Comparison of ENCODE assay signal across 8 cellular contexts in genomic region chr15:69478259-69478687, GRCh38. TPM values are rescaled to one million over a fixed set of nuclear protein-coding genes. Genes with fewer than 3 reads are reported as not detected.
A peak's percentile ranks its signal among the peaks of the same experiment; 100 is the strongest.
DNase-seq lines count a peak whose midpoint lies in the region; TF ChIP-seq lines count a peak whose summit lies in the region.

No MANE protein-coding gene starts in this region.

- no peak for TF ChIP-seq EP300 in esophagus muscularis mucosa (IDR thresholded peaks at IDR 0.05)

- no peak overlapping the region for H3K27ac Mint-ChIP-seq in activated CD4-positive, alpha-beta T cell treated with anti-CD3 and anti-CD28 coated beads, Interleukin-2, amount 10 ng/mL, durations not matched to agents 7 days and 5 days
- no peak overlapping the region for H3K27ac Mint-ChIP-seq in nephron

- peaks cover 0 to 10% (median 3%) of the 10 kb centered on the region in 4 donors for H3K4me1 ChIP-seq in esophagus muscularis mucosa

- H3K9me3 Mint-ChIP-seq in activated CD4-positive, alpha-beta T cell treated with anti-CD3 and anti-CD28 coated beads, Interleukin-2, amount 10 ng/mL, durations not matched to agents 7 days and 5 days, result peaks cover 3% of the 10 kb centered on the region
- H3K9me3 Mint-ChIP-seq in nephron, result peaks cover 7% of the 10 kb centered on the region

- no peak for TF ChIP-seq POLR2A in esophagus muscularis mucosa (IDR thresholded peaks at IDR 0.05; ENCODE audit: low read depth)

- no peaks in the 10 kb centered on the region for H3K36me3 ChIP-seq in esophagus muscularis mucosa

- POLR2A ChIA-PET in activated CD4-positive, alpha-beta T cell treated with anti-CD3 and anti-CD28 coated beads, Interleukin-2, amount 10 ng/mL, durations not matched to agents 7 days and 5 days (lab: Charles Lee), result no interaction called here

- 37% methylated on average over 9 of the region's 12 CpGs for WGBS in esophagus muscularis mucosa

- intact Hi-C loops in esophagus muscularis mucosa (cut with DNase I), result loop anchor here (10.0 kb wide), 1 partner anchor 887 kb away; no protein-coding TSS in a partner anchor
- intact Hi-C loops in posterior vena cava (cut with DNase I), result loop anchor here in 1 of 2 donors (2.0 kb wide), 1 partner anchor 1011 kb away; no protein-coding TSS in a partner anchor

- DNase-seq in NCI-H2107 treated with DMSO at 0.1 percent for 48 hours (lab: John Stamatoyannopoulos, UW; ENCODE audit: unreplicated experiment) (peak; percentile 9), esophagus muscularis mucosa (ENCODE audit: extremely low spot score) (no peak), posterior vena cava (ENCODE audit: low spot score) (no peak), globus pallidus (ENCODE audit: low spot score) (no peak)
- peak; percentile 45 for DNase-seq in activated CD4-positive, alpha-beta T cell treated with anti-CD3 and anti-CD28 coated beads, Interleukin-2, amount 10 ng/mL, durations not matched to agents 7 days and 5 days

- peaks cover 1% of the 10 kb centered on the region for H3K36me3 Mint-ChIP-seq in activated CD4-positive, alpha-beta T cell treated with anti-CD3 and anti-CD28 coated beads, Interleukin-2, amount 10 ng/mL, durations not matched to agents 7 days and 5 days (ENCODE audit: low read depth)
- H3K36me3 Mint-ChIP-seq in nephron (ENCODE audit: low read depth), result peaks cover 5% of the 10 kb centered on the region

- peaks cover 0 to 3% (median 0%) of the 10 kb centered on the region in 4 donors for H3K27me3 ChIP-seq in esophagus muscularis mucosa

- H3K27ac ChIP-seq in 22Rv1 (no peak overlapping the region), esophagus muscularis mucosa (replicated peaks in 1 of 4) (no peak overlapping the region)

- no peaks in the 10 kb centered on the region for H3K9me3 ChIP-seq in esophagus muscularis mucosa

- H3K4me3 ChIP-seq in esophagus muscularis mucosa, result no peak overlapping the region

- no peak overlapping the region for H3K4me3 Mint-ChIP-seq in activated CD4-positive, alpha-beta T cell treated with anti-CD3 and anti-CD28 coated beads, Interleukin-2, amount 10 ng/mL, durations not matched to agents 7 days and 5 days
- H3K4me3 Mint-ChIP-seq in nephron, result no peak overlapping the region

- CTCF ChIA-PET in activated CD4-positive, alpha-beta T cell treated with anti-CD3 and anti-CD28 coated beads, Interleukin-2, amount 10 ng/mL, durations not matched to agents 7 days and 5 days (lab: Charles Lee), result interaction anchor here (0.5 to 1.7 kb wide), 6 partner anchors 9 to 1843 kb away, joined by 3 to 7 read pairs (median 3); no protein-coding TSS in a partner anchor

- H3K4me1 Mint-ChIP-seq in activated CD4-positive, alpha-beta T cell treated with anti-CD3 and anti-CD28 coated beads, Interleukin-2, amount 10 ng/mL, durations not matched to agents 7 days and 5 days, result no peaks in the 10 kb centered on the region
- H3K4me1 Mint-ChIP-seq in nephron, result peaks cover 5% of the 10 kb centered on the region

- peaks cover 10% of the 10 kb centered on the region for H3K27me3 Mint-ChIP-seq in activated CD4-positive, alpha-beta T cell treated with anti-CD3 and anti-CD28 coated beads, Interleukin-2, amount 10 ng/mL, durations not matched to agents 7 days and 5 days
- peaks cover 35% of the 10 kb centered on the region for H3K27me3 Mint-ChIP-seq in nephron (ENCODE audit: low read depth)

- TF ChIP-seq CTCF in 22Rv1 (IDR thresholded peaks at IDR 0.05) (peak; percentile 95), GM12872 (IDR thresholded peaks at IDR 0.05; ENCODE audit: insufficient read depth, low read depth, low read length) (peak; percentile 87), esophagus muscularis mucosa (IDR thresholded peaks at IDR 0.05) (peak; percentile 58 to 77 (median 72)), nephron (IDR thresholded peaks at IDR 0.05; ENCODE audit: unreplicated experiment in 3 of 3) (peak; percentile 91 to 95 (median 92))

RNA-seq across cellular contexts. Expression of gene RPLP1, which starts 25.7 kb away (rescaled TPM):
- 1,000 to 10,000 TPM; 1,548 to 1,738 TPM for total RNA-seq in activated CD4-positive, alpha-beta T cell treated with anti-CD3 and anti-CD28 coated beads, Interleukin-2, amount 10 ng/mL, durations not matched to agents 7 days and 5 days
- 100 to 1,000 TPM; 460 to 623 (median 514) TPM for total RNA-seq in esophagus muscularis mucosa
- 1,000 to 10,000 TPM; 1,397 to 1,408 TPM for total RNA-seq in posterior vena cava

Comparison
In these comparisons a context has a peak if more than half of its experiments do, and no peak if none do; other contexts are left out.
1. DNase-seq: peak in NCI-H2107 treated with DMSO at 0.1 percent for 48 hours (single experiment) and activated CD4-positive, alpha-beta T cell treated with anti-CD3 and anti-CD28 coated beads, Interleukin-2, amount 10 ng/mL, durations not matched to agents 7 days and 5 days (single experiment); none in esophagus muscularis mucosa (single experiment), posterior vena cava (single experiment) and globus pallidus (single experiment).
2. Peak in every context shown above with its lines, with median percentiles within 50 percentile points of each other: CTCF ChIP-seq.